In the genomic region with DNA sequence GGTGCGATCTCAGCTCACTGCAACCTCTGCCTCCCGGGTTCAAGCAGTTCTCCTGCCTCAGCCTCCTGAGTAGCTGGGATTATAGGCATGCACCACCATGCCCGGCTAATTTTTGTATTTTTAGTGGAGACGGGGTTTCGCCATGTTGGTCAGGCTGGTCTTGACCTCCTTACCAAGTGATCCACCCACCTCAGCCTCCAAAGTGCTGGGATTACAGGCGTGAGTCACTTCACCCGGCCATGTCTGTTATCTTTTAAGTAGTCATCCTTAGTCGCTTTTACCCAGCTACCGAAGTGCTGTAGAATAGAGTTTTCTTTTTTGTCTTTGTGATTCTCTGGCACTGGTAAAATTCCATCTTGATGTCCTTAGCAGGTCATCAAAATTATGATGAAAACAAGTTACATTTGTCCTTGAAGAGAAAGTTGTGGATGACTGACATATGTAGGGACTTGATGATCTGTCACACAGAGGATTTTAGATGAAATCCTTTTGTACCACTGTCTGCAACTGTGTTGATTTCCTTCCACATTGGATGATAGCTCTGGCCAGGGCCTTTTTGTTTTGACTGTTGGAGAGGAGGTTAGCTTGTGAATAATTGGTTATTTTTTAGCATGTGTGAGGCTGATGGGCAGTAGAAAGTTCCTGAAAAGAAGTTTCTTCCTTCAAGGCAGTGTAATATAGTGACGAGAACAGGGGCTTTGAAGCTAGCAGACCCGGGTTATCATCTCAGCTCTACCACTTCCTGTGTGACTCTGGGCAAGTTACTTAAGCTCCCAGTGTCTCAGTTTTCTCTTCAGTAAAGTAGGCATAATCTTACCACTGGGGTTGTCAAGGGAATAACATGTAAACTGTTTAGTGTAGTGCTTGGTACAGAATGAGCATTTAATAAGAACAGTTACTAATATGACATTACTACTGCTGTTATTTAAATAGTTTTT, we compare ENCODE assay signal across 8 cellular contexts. TPM values are rescaled to one million over a fixed set of nuclear protein-coding genes. Genes with fewer than 3 reads are reported as not detected.
A peak's percentile ranks its signal among the peaks of the same experiment; 100 is the strongest.
DNase-seq lines count a peak whose midpoint lies in the region; ATAC-seq and TF ChIP-seq lines count a peak whose summit lies in the region.

No MANE protein-coding gene starts in this region.

- POLR2A ChIA-PET in activated CD4-positive, alpha-beta memory T cell treated with anti-CD3 and anti-CD28 coated beads for 36 hours (lab: Charles Lee) = interaction anchor here (1.1 to 4.3 kb wide), 4 partner anchors 8 to 53 kb away, joined by 3 to 27 read pairs (median 14); a partner anchor contains a TSS
- POLR2A ChIA-PET in GM10248 (lab: Yijun Ruan, JAX) = no interaction called here

- CTCF ChIA-PET in activated CD4-positive, alpha-beta memory T cell treated with anti-CD3 and anti-CD28 coated beads for 36 hours (lab: Charles Lee) = interaction anchor here (0.9 to 4.8 kb wide), 7 partner anchors 12 to 360 kb away, joined by 3 to 24 read pairs (median 4); no protein-coding TSS in a partner anchor
- CTCF ChIA-PET in GM10248 (lab: Yijun Ruan, JAX) = interaction anchor here (0.7 to 6.8 kb wide), 6 partner anchors 8 to 44 kb away, joined by 3 to 39 read pairs (median 4); a partner anchor contains a TSS

- TF ChIP-seq CTCF in GM06990 (IDR thresholded peaks at IDR 0.05; ENCODE audit: insufficient read depth, low read length, poor library complexity, severe bottlenecking) (no peak), lower lobe of right lung (IDR thresholded peaks at IDR 0.05) (no peak), GM10248 (IDR thresholded peaks at IDR 0.05; ENCODE audit: control extremely low read depth, extremely low read depth, low read depth, missing control alignments) (no peak), esophagus muscularis mucosa (IDR thresholded peaks at IDR 0.05) (no peak)

- H3K4me3 ChIP-seq in GM06990 (replicated peaks; ENCODE audit: low read depth, low read length) (no peak overlapping the region), lower lobe of right lung (no peak overlapping the region), esophagus muscularis mucosa (no peak overlapping the region)

- TF ChIP-seq EP300 in esophagus muscularis mucosa (IDR thresholded peaks at IDR 0.05) = no peak

- WGBS in esophagus muscularis mucosa = 84% methylated on average over 11 of the region's 11 CpGs

- H3K4me1 ChIP-seq in lower lobe of right lung = peaks cover 60% of the 10 kb centered on the region
- peaks cover 28 to 54% (median 50%) of the 10 kb centered on the region in 4 donors for H3K4me1 ChIP-seq in esophagus muscularis mucosa

- H3K4me1 Mint-ChIP-seq in activated CD4-positive, alpha-beta memory T cell treated with anti-CD3 and anti-CD28 coated beads for 36 hours (ENCODE audit: low read depth) = peaks cover 47% of the 10 kb centered on the region

- DNase-seq in GM06990 (ENCODE audit: extremely low read depth, insufficient read length) (peak; percentile 17), lower lobe of right lung (no peak), GM10248 (ENCODE audit: extremely low spot score) (no peak), esophagus muscularis mucosa (ENCODE audit: extremely low spot score) (no peak), NCI-H1436 treated with DMSO at 0.1 percent for 48 hours (lab: John Stamatoyannopoulos, UW) (no peak)
- DNase-seq in activated CD4-positive, alpha-beta memory T cell treated with anti-CD3 and anti-CD28 coated beads for 36 hours = peak; percentile 41

- H3K27me3 ChIP-seq in GM06990 (replicated peaks; ENCODE audit: control insufficient read depth, insufficient read depth, low read length) = no peaks in the 10 kb centered on the region
- no peaks in the 10 kb centered on the region for H3K27me3 ChIP-seq in lower lobe of right lung (ENCODE audit: low read depth)
- no peaks in the 10 kb centered on the region for H3K27me3 ChIP-seq in esophagus muscularis mucosa

- peak overlapping the region; percentile 76 for H3K27ac ChIP-seq in lower lobe of right lung
- peak overlapping the region in 1 of 4 donors; percentile 27 for H3K27ac ChIP-seq in esophagus muscularis mucosa (replicated peaks in 1 of 4)

- intact Hi-C loops in activated CD4-positive, alpha-beta memory T cell treated with anti-CD3 and anti-CD28 coated beads for 36 hours (cut with micrococcal nuclease) = loop anchor here (1.0 to 2.0 kb wide), 3 partner anchors 16 to 53 kb away; a partner anchor contains a TSS
- intact Hi-C loops in lower lobe of right lung (cut with DNase I) = no loop called here
- intact Hi-C loops in esophagus muscularis mucosa (cut with DNase I) = no loop called here

- no peaks in the 10 kb centered on the region for H3K27me3 Mint-ChIP-seq in activated CD4-positive, alpha-beta memory T cell treated with anti-CD3 and anti-CD28 coated beads for 36 hours

- peak overlapping the region; percentile 84 for H3K27ac Mint-ChIP-seq in activated CD4-positive, alpha-beta memory T cell treated with anti-CD3 and anti-CD28 coated beads for 36 hours

- H3K36me3 ChIP-seq in GM06990 (ENCODE audit: control insufficient read depth, insufficient read depth, low read length) (no peaks in the 10 kb centered on the region; the same call in none of the 2 replicates), lower lobe of right lung (no peaks in the 10 kb centered on the region), esophagus muscularis mucosa (no peaks in the 10 kb centered on the region)

- H3K9me3 ChIP-seq in lower lobe of right lung = no peaks in the 10 kb centered on the region
- H3K9me3 ChIP-seq in esophagus muscularis mucosa = no peaks in the 10 kb centered on the region

- no peaks in the 10 kb centered on the region for H3K9me3 Mint-ChIP-seq in activated CD4-positive, alpha-beta memory T cell treated with anti-CD3 and anti-CD28 coated beads for 36 hours

- peaks cover 13% of the 10 kb centered on the region for H3K36me3 Mint-ChIP-seq in activated CD4-positive, alpha-beta memory T cell treated with anti-CD3 and anti-CD28 coated beads for 36 hours

- no peak overlapping the region for H3K4me3 Mint-ChIP-seq in activated CD4-positive, alpha-beta memory T cell treated with anti-CD3 and anti-CD28 coated beads for 36 hours

- no peak for TF ChIP-seq POLR2A in esophagus muscularis mucosa (IDR thresholded peaks at IDR 0.05; ENCODE audit: low read depth)

- ATAC-seq in HG02678 (IDR thresholded peaks at IDR 0.05; ENCODE audit: unreplicated experiment) = peak; percentile 33
- peak; percentile 34 to 40 for ATAC-seq in lower lobe of right lung
- no peak for ATAC-seq in GM18870 (IDR thresholded peaks at IDR 0.05; ENCODE audit: unreplicated experiment)

RNA-seq across cellular contexts. Expression of a gene that starts 18.8 kb away (rescaled TPM):
- total RNA-seq in activated CD4-positive, alpha-beta memory T cell treated with anti-CD3 and anti-CD28 coated beads for 36 hours = 10 to 100 TPM; 30.5 to 33.6 TPM
- total RNA-seq in lower lobe of right lung (61.7 TPM), esophagus muscularis mucosa (10 to 100 TPM; 20.6 to 50.4 (median 39.9) TPM)

Comparison
In these comparisons a context has a peak if more than half of its experiments do, and no peak if none do; other contexts are left out.
1. DNase-seq: peak in GM06990 (single experiment) and activated CD4-positive, alpha-beta memory T cell treated with anti-CD3 and anti-CD28 coated beads for 36 hours (single experiment); none in lower lobe of right lung (single experiment), GM10248 (single experiment), esophagus muscularis mucosa (single experiment) and NCI-H1436 treated with DMSO at 0.1 percent for 48 hours (single experiment).